ENCODE assay signal across 1 cellular context in genomic region chr11:4187055-4187988, GRCh38.
TF ChIP-seq lines count a peak whose summit lies in the region.

No MANE protein-coding gene starts in this region.

TF ChIP-seq in GM12878, 131 proteins besides CTCF, POLR2A, EP300 and RAD21 (continued from another document and continues in another):
- TF ChIP-seq USF2 (IDR thresholded peaks at IDR 0.05; ENCODE audit: borderline replicate concordance, low read depth, low read length) (no peak), DPF2 (IDR thresholded peaks at IDR 0.05) (0 out of 2 replicates have a peak, but pooled peaks have one; percentile 40), ZNF622 (IDR thresholded peaks at IDR 0.05) (no peak), NR2C2 (IDR thresholded peaks at IDR 0.05; ENCODE audit: borderline replicate concordance, control insufficient read depth, insufficient read length, low read depth) (no peak), BACH1 (IDR thresholded peaks at IDR 0.05; ENCODE audit: borderline replicate concordance) (0 out of 2 replicates have a peak, but pooled peaks have one; percentile 36), LARP7 (IDR thresholded peaks at IDR 0.05) (peak; percentile 79), RELA (IDR thresholded peaks at IDR 0.05; ENCODE audit: borderline replicate concordance, partially characterized antibody) (no peak), EGR1 (IDR thresholded peaks at IDR 0.05; ENCODE audit: borderline replicate concordance in 1 of 2, low read depth in 2 of 2, low read length in 2 of 2) (no peak), CBFB (IDR thresholded peaks at IDR 0.05; ENCODE audit: low read depth) (no peak), RFX5 (IDR thresholded peaks at IDR 0.05; ENCODE audit: low read depth, low read length) (no peak), E2F4 (IDR thresholded peaks at IDR 0.05; ENCODE audit: low read depth, low read length) (no peak), ETV6 (conservative IDR thresholded peaks at IDR 0.05 in 1 of 2, IDR thresholded peaks at IDR 0.05 in 1 of 2; ENCODE audit: borderline replicate concordance in 1 of 2, low read depth in 1 of 2) (no peak), ZSCAN29 (IDR thresholded peaks at IDR 0.05) (no peak), YY1 (IDR thresholded peaks at IDR 0.05; ENCODE audit: low read depth, low read length) (peak; percentile 41; the same call in 1 of the 2 replicates), EZH2 (IDR thresholded peaks at IDR 0.05; ENCODE audit: borderline replicate concordance, control insufficient read depth, low read depth, low read length) (no peak), ZBTB40 (IDR thresholded peaks at IDR 0.05; ENCODE audit: borderline replicate concordance) (no peak), KAT2A (conservative IDR thresholded peaks at IDR 0.05; ENCODE audit: control insufficient read depth, low read depth, low read length) (no peak), KDM1A (IDR thresholded peaks at IDR 0.05; ENCODE audit: borderline replicate concordance) (no peak), CHD1 (IDR thresholded peaks at IDR 0.05; ENCODE audit: low read depth, low read length) (no peak), BMI1 (IDR thresholded peaks at IDR 0.05; ENCODE audit: borderline replicate concordance) (no peak), ZNF24 (IDR thresholded peaks at IDR 0.05) (no peak), TBL1XR1 (IDR thresholded peaks at IDR 0.05; ENCODE audit: low read depth, low read length) (no peak), NR2F1 (conservative IDR thresholded peaks at IDR 0.05) (0 out of 2 replicates have a peak, but pooled peaks have one; percentile 25), GABPA (IDR thresholded peaks at IDR 0.05; ENCODE audit: low read depth) (no peak), BHLHE40 (IDR thresholded peaks at IDR 0.05; ENCODE audit: borderline replicate concordance in 1 of 2, low read depth in 2 of 2, low read length in 1 of 2) (peak; percentile 12 to 16; a peak in 2 of 4 replicates), HDGF (IDR thresholded peaks at IDR 0.05) (no peak), CHD4 (IDR thresholded peaks at IDR 0.05) (no peak), ZBTB33 (IDR thresholded peaks at IDR 0.05) (no peak), POLR2AphosphoS5 (IDR thresholded peaks at IDR 0.05; ENCODE audit: low read length) (no peak), ATF3 (IDR thresholded peaks at IDR 0.05; ENCODE audit: borderline replicate concordance, extremely low read depth, low read depth, low read length) (no peak), ZNF274 (IDR thresholded peaks at IDR 0.05; ENCODE audit: insufficient read depth, insufficient read length) (no peak), ZNF592 (IDR thresholded peaks at IDR 0.05) (no peak), ZBTB4 (CRISPR knock-in tag; IDR thresholded peaks at IDR 0.05) (no peak), RCOR1 (conservative IDR thresholded peaks at IDR 0.05; ENCODE audit: low read depth, low read length) (no peak), HDAC6 (IDR thresholded peaks at IDR 0.05; ENCODE audit: unreplicated experiment) (peak; percentile 38), IRF5 (IDR thresholded peaks at IDR 0.05; ENCODE audit: borderline replicate concordance) (no peak), POU2F2 (IDR thresholded peaks at IDR 0.05; ENCODE audit: borderline replicate concordance, low read depth, low read length) (no peak), ZBED1 (IDR thresholded peaks at IDR 0.05; ENCODE audit: borderline replicate concordance) (no peak), GATAD2B (conservative IDR thresholded peaks at IDR 0.05; ENCODE audit: low read depth) (peak; percentile 57; the same call in 1 of the 2 replicates), MYB (IDR thresholded peaks at IDR 0.05; ENCODE audit: borderline replicate concordance, low read depth, low read length) (no peak), KLF5 (IDR thresholded peaks at IDR 0.05; ENCODE audit: partially characterized antibody) (no peak), NBN (IDR thresholded peaks at IDR 0.05) (no peak), SRF (IDR thresholded peaks at IDR 0.05; ENCODE audit: low read depth in 2 of 2, low read length in 2 of 2) (no peak), PML (IDR thresholded peaks at IDR 0.05; ENCODE audit: low read length) (no peak), CBX3 (IDR thresholded peaks at IDR 0.05; ENCODE audit: borderline replicate concordance, low read depth) (no peak), STAT1 (conservative IDR thresholded peaks at IDR 0.05) (no peak), PAX8 (IDR thresholded peaks at IDR 0.05) (no peak), CEBPB (IDR thresholded peaks at IDR 0.05; ENCODE audit: borderline replicate concordance in 1 of 2, low read depth in 2 of 2, low read length in 2 of 2) (no peak), POLR2AphosphoS2 (IDR thresholded peaks at IDR 0.05; ENCODE audit: low read depth, low read length) (no peak)
